ENCODE assay signal across 23 cellular contexts in genomic region chr10:33676606-33677005, GRCh38.
"Had no signal": no experiment of that assay in that cellular context is flagged by ENCODE, and none has a peak within 500 bp of the region (broad histone marks: within the 10 kb centered on the region; RNA-seq: fewer than 3 reads in every experiment).

No MANE protein-coding gene starts in this region.

- H3K27me3 ChIP-seq: Peyer's patch had no signal

- DNase-seq: activated B cell treated with CpG ODN at 0.5 μM for 24 hours; activated CD4-positive, alpha-beta memory T cell treated with anti-CD3 and anti-CD28 coated beads for 36 hours; activated CD4-positive, alpha-beta T cell treated with anti-CD3 and anti-CD28 coated beads, Interleukin-2, amount 10 ng/mL, durations not matched to agents 7 days and 5 days; activated CD8-positive, alpha-beta memory T cell treated with anti-CD3 and anti-CD28 coated beads for 24 hours; activated effector memory CD4-positive, alpha-beta T cell treated with anti-CD3 and anti-CD28 coated beads, Interleukin-2, amount 50 U/mL, for 16 hours; activated naive CD4-positive, alpha-beta T cell treated with Interleukin-2 at 50 U/mL for 16 hours; activated naive CD8-positive, alpha-beta T cell treated with anti-CD3 and anti-CD28 coated beads, Interleukin-2, amount 50 U/mL, for 24 hours; activated T-cell treated with anti-CD3 and anti-CD28 coated beads, Interleukin-2, amount 50 U/mL, for 4 hours; amygdala; KG1; NCI-H1048; NCI-H146; NCI-H187 treated with DMSO at 0.1 percent for 48 hours; NCI-H2081 treated with DMSO at 0.1 percent for 48 hours; NCI-H446; NCI-H524; Peyer's patch; T-cell; T-helper 2 cell; T1000 had no signal

- H3K9me3 ChIP-seq: Peyer's patch had no signal

- H3K4me1 ChIP-seq: Peyer's patch had no signal

- H3K27ac ChIP-seq: Peyer's patch, RWPE1, SK-N-MC had no signal

- H3K36me3 ChIP-seq: Peyer's patch had no signal

- ATAC-seq: activated naive CD4-positive, alpha-beta T cell treated with anti-CD3 and anti-CD28 coated beads, Interleukin-2, amount 50 U/mL, for 72 hours; activated naive CD8-positive, alpha-beta T cell treated with anti-CD3 and anti-CD28 coated beads, Interleukin-2, amount 50 U/mL, for 24 hours; activated T-cell treated with anti-CD3 and anti-CD28 coated beads, Interleukin-2, amount 50 U/mL, for 4 hours; T-cell had no signal

- H3K4me3 ChIP-seq: Peyer's patch, SK-N-MC had no signal
